ENCODE assay signal across 22 cellular contexts in genomic region chr5:74019923-74020322, GRCh38.
"Had no signal": no experiment of that assay in that cellular context is flagged by ENCODE, and none has a peak within 500 bp of the region (broad histone marks: within the 10 kb centered on the region; RNA-seq: fewer than 3 reads in every experiment).

No MANE protein-coding gene starts in this region.

- ATAC-seq: activated T-cell treated with anti-CD3 and anti-CD28 coated beads, Interleukin-2, amount 50 U/mL, for 72 hours; right lobe of liver; stimulated activated effector memory CD8-positive, alpha-beta T cell treated with anti-CD3 and anti-CD28 coated beads, Interleukin-12 subunit alpha, Interleukin-12 subunit beta, amount 100 ng/mL, for 72 hours; stimulated activated naive CD8-positive, alpha-beta T cell treated with anti-CD3 and anti-CD28 coated beads, Interleukin-15, amount 100 ng/mL, for 72 hours had no signal

- H3K27ac ChIP-seq: coronary artery, epithelial cell of prostate, parathyroid adenoma, right lobe of liver, skin epidermis, tibial artery had no signal

- H3K79me2 ChIP-seq: parathyroid adenoma had no signal

- H3K4me1 ChIP-seq: parathyroid adenoma, right lobe of liver, tibial artery had no signal

- DNase-seq: activated CD4-positive, alpha-beta memory T cell treated with anti-CD3 and anti-CD28 coated beads for 36 hours; activated CD4-positive, alpha-beta T cell treated with anti-CD3 and anti-CD28 coated beads for 48 hours; activated CD4-positive, CD25-positive, alpha-beta regulatory T cell; activated effector memory CD4-positive, alpha-beta T cell treated with Interleukin-2 at 50 U/mL for 16 hours; activated naive CD4-positive, alpha-beta T cell treated with anti-CD3 and anti-CD28 coated beads for 36 hours; activated naive CD8-positive, alpha-beta T cell treated with anti-CD3 and anti-CD28 coated beads, Interleukin-2, amount 10 ng/mL, durations not matched to agents 7 days and 5 days; activated T-cell treated with anti-CD3 and anti-CD28 coated beads, Interleukin-2, amount 50 U/mL, for 72 hours; amygdala; cerebellar nuclear complex; immature natural killer cell; nephron progenitor cell; nucleus accumbens; right lobe of liver; stimulated activated CD4-positive, alpha-beta T cell treated with anti-CD3 and anti-CD28 coated beads, Interleukin-2, amount 100 ng/mL, for 24 hours; stimulated activated naive CD8-positive, alpha-beta T cell treated with anti-CD3 and anti-CD28 coated beads, Interleukin-15, amount 100 ng/mL, for 72 hours; T-helper 2 cell; tibial artery had no signal

- H3K4me3 ChIP-seq: coronary artery, right lobe of liver, skin epidermis, tibial artery had no signal

- H3K9me3 ChIP-seq: right lobe of liver, tibial artery had no signal

- H3K9ac ChIP-seq: parathyroid adenoma had no signal

- H3K27me3 ChIP-seq: right lobe of liver had no signal

- H3K36me3 ChIP-seq: right lobe of liver, tibial artery had no signal
